ENCODE assay signal across 19 cellular contexts in genomic region chr3:20108869-20109268, GRCh38.
"Had no signal": no experiment of that assay in that cellular context is flagged by ENCODE, and none has a peak within 500 bp of the region (broad histone marks: within the 10 kb centered on the region; RNA-seq: fewer than 3 reads in every experiment).

No MANE protein-coding gene starts in this region.

- H3K4me1 Mint-ChIP-seq: mesothelial cell of epicardium had no signal

- H3K4me3 Mint-ChIP-seq: activated CD4-positive, alpha-beta T cell treated with anti-CD3 and anti-CD28 coated beads, Interleukin-2, amount 10 ng/mL, durations not matched to agents 7 days and 5 days; central memory CD8-positive, alpha-beta T cell; mesothelial cell of epicardium; stimulated activated naive B cell treated with anti-CD40 and anti-IgM and Interleukin-4, amounts not matched to agents 10 μg/mL and 1 μg/mL and 100 μg/mL, for 72 hours; T-helper 2 cell treated with Interferon-gamma antibody and Interleukin-4, amounts not matched to agents 5 μg/mL and 100 μg/mL, for 36 hours had no signal

- DNase-seq: activated CD4-positive, alpha-beta T cell treated with anti-CD3 and anti-CD28 coated beads, Interleukin-2, amount 10 ng/mL, durations not matched to agents 7 days and 5 days; activated effector memory CD4-positive, alpha-beta T cell treated with Interleukin-2 at 50 U/mL for 16 hours; activated naive CD4-positive, alpha-beta T cell treated with anti-CD3 and anti-CD28 coated beads, Interleukin-2, amount 50 U/mL, for 16 hours; adrenal gland; esophagus squamous epithelium; glutamatergic neuron; lower lobe of right lung; posterior cingulate gyrus; stimulated activated CD4-positive, alpha-beta T cell treated with anti-CD3 and anti-CD28 coated beads, Interleukin-15, amount 100 ng/mL, for 24 hours; stimulated activated CD4-positive, alpha-beta T cell treated with anti-CD3 and anti-CD28 coated beads, Interleukin-4, amount 100 ng/mL, for 1 hour; stimulated activated naive B cell treated with anti-CD40 and anti-IgM and Interleukin-4, amounts not matched to agents 10 μg/mL and 1 μg/mL and 100 μg/mL, for 72 hours; tibial artery; uterus had no signal

- H3K36me3 Mint-ChIP-seq: mesothelial cell of epicardium had no signal

- H3K27me3 ChIP-seq: adrenal gland, esophagus squamous epithelium, neutrophil, tibial artery, uterus had no signal

- ATAC-seq: stimulated activated naive B cell treated with anti-CD40 and anti-IgM and Interleukin-4, amounts not matched to agents 10 μg/mL and 1 μg/mL and 100 μg/mL, for 72 hours had no signal

- H3K9me3 Mint-ChIP-seq: activated CD4-positive, alpha-beta T cell treated with anti-CD3 and anti-CD28 coated beads, Interleukin-2, amount 10 ng/mL, durations not matched to agents 7 days and 5 days; central memory CD8-positive, alpha-beta T cell; mesothelial cell of epicardium; stimulated activated naive B cell treated with anti-CD40 and anti-IgM and Interleukin-4, amounts not matched to agents 10 μg/mL and 1 μg/mL and 100 μg/mL, for 72 hours; T-helper 2 cell treated with Interferon-gamma antibody and Interleukin-4, amounts not matched to agents 5 μg/mL and 100 μg/mL, for 36 hours had no signal

- H3K4me1 ChIP-seq: adrenal gland, esophagus squamous epithelium, lower lobe of right lung, tibial artery, uterus had no signal

- H3K27me3 Mint-ChIP-seq: activated CD4-positive, alpha-beta T cell treated with anti-CD3 and anti-CD28 coated beads, Interleukin-2, amount 10 ng/mL, durations not matched to agents 7 days and 5 days; central memory CD8-positive, alpha-beta T cell; stimulated activated naive B cell treated with anti-CD40 and anti-IgM and Interleukin-4, amounts not matched to agents 10 μg/mL and 1 μg/mL and 100 μg/mL, for 72 hours had no signal

- H3K36me3 ChIP-seq: adrenal gland, uterus had no signal

- H3K9me3 ChIP-seq: adrenal gland, esophagus squamous epithelium, lower lobe of right lung, neutrophil, tibial artery, uterus had no signal

- H3K27ac ChIP-seq: adrenal gland, coronary artery, esophagus squamous epithelium, lower lobe of right lung, neutrophil, tibial artery, uterus had no signal

- H3K27ac Mint-ChIP-seq: activated CD4-positive, alpha-beta T cell treated with anti-CD3 and anti-CD28 coated beads, Interleukin-2, amount 10 ng/mL, durations not matched to agents 7 days and 5 days; mesothelial cell of epicardium; stimulated activated naive B cell treated with anti-CD40 and anti-IgM and Interleukin-4, amounts not matched to agents 10 μg/mL and 1 μg/mL and 100 μg/mL, for 72 hours; T-helper 2 cell treated with Interferon-gamma antibody and Interleukin-4, amounts not matched to agents 5 μg/mL and 100 μg/mL, for 36 hours had no signal

- H3K4me3 ChIP-seq: adrenal gland, coronary artery, esophagus squamous epithelium, lower lobe of right lung, skin epidermis, tibial artery, uterus had no signal
